ENCODE assay signal across 7 cellular contexts in genomic region chr10:35447693-35448407, GRCh38.
DNase-seq lines count a peak whose midpoint lies in the region; ATAC-seq and TF ChIP-seq lines count a peak whose summit lies in the region.

No MANE protein-coding gene starts in this region.

- peak overlapping the region; percentile 99 for H3K27ac Mint-ChIP-seq in type B pancreatic cell

- WGBS in right lobe of liver (ENCODE audit: insufficient coverage, low coverage, low lambda C conversion rate, missing lambda C conversion rate): 17% methylated on average over 14 of the region's 14 CpGs

- peak overlapping the region in 2 of 3 donors; percentile 12 to 45 for H3K27ac ChIP-seq in right lobe of liver
- peak overlapping the region in 1 of 4 donors; percentile 27 for H3K27ac ChIP-seq in Peyer's patch

- ATAC-seq in right lobe of liver: peak; percentile 74 to 83 (median 76)

- peaks cover 5% of the 10 kb centered on the region for H3K36me3 Mint-ChIP-seq in type B pancreatic cell

- H3K4me1 Mint-ChIP-seq in type B pancreatic cell (ENCODE audit: unreplicated experiment): peaks cover 32% of the 10 kb centered on the region

- H3K4me3 ChIP-seq in HAP-1 (no peak overlapping the region), cardiac fibroblast (replicated peaks in 1 of 2; ENCODE audit: low read depth in 2 of 2, low read length in 2 of 2) (no peak overlapping the region), right lobe of liver (no peak overlapping the region), Peyer's patch (no peak overlapping the region)

- H3K4me3 Mint-ChIP-seq in type B pancreatic cell: peak overlapping the region; percentile 81

- no peaks in the 10 kb centered on the region for H3K27me3 Mint-ChIP-seq in type B pancreatic cell

- TF ChIP-seq CTCF in cardiac fibroblast (IDR thresholded peaks at IDR 0.05; ENCODE audit: low read depth, low read length): no peak
- TF ChIP-seq CTCF in right lobe of liver (IDR thresholded peaks at IDR 0.05): no peak
- no peak for TF ChIP-seq CTCF in type B pancreatic cell (conservative IDR thresholded peaks at IDR 0.05)
- no peak for TF ChIP-seq CTCF in Peyer's patch (IDR thresholded peaks at IDR 0.05)

- H3K9me3 ChIP-seq in HAP-1 (peaks cover 2% of the 10 kb centered on the region; the same call in 1 of the 2 replicates), right lobe of liver (peaks cover 0 to 13% (median 0%) of the 10 kb centered on the region in 4 donors), Peyer's patch (peaks cover 0 to 13% (median 4%) of the 10 kb centered on the region in 4 donors)

- no peaks in the 10 kb centered on the region for H3K27me3 ChIP-seq in HAP-1 (ENCODE audit: low read depth)
- H3K27me3 ChIP-seq in right lobe of liver: no peaks in the 10 kb centered on the region
- no peaks in the 10 kb centered on the region for H3K27me3 ChIP-seq in Peyer's patch

- TF ChIP-seq POLR2A in right lobe of liver (IDR thresholded peaks at IDR 0.05) (no peak), Peyer's patch (IDR thresholded peaks at IDR 0.05) (no peak)

- H3K4me1 ChIP-seq in HAP-1: peaks cover 24% of the 10 kb centered on the region
- peaks cover 0 to 56% (median 19%) of the 10 kb centered on the region in 4 donors for H3K4me1 ChIP-seq in right lobe of liver
- peaks cover 0 to 43% (median 10%) of the 10 kb centered on the region in 4 donors for H3K4me1 ChIP-seq in Peyer's patch

- H3K9me3 Mint-ChIP-seq in type B pancreatic cell: peaks cover 15% of the 10 kb centered on the region

- in situ Hi-C loops in HAP-1 (cut with MboI; ENCODE audit: low sequenced_read_pairs): no loop called here

- no peaks in the 10 kb centered on the region for H3K36me3 ChIP-seq in HAP-1 (replicated peaks)
- no peaks in the 10 kb centered on the region for H3K36me3 ChIP-seq in right lobe of liver
- peaks cover 0 to 4% (median 0%) of the 10 kb centered on the region in 3 donors for H3K36me3 ChIP-seq in Peyer's patch

- intact Hi-C loops in right lobe of liver (cut with DNase I): no loop called here

- DNase-seq in HAP-1 (ENCODE audit: low spot score in 2 of 2) (peak; percentile 59 to 69), NCI-H82 (lab: John Stamatoyannopoulos, UW) (peak; percentile 80), cardiac fibroblast (ENCODE audit: low read depth in 2 of 2) (peak; percentile 77 to 90), right lobe of liver (peak in 1 of 3 donors; percentile 62), type B pancreatic cell (ENCODE audit: extremely low spot score, unreplicated experiment) (no peak), Peyer's patch (no peak), ecto neural progenitor cell (ENCODE audit: low spot score) (no peak)

Comparison
In these comparisons a context has a peak if more than half of its experiments do, and no peak if none do; other contexts are left out.
1. DNase-seq: peak in HAP-1 (2 of 2), NCI-H82 (single experiment) and cardiac fibroblast (2 of 2); none in type B pancreatic cell (single experiment), Peyer's patch (0 of 3) and ecto neural progenitor cell (single experiment).